Comparison of ENCODE assay signal across 8 cellular contexts in the genomic region with DNA sequence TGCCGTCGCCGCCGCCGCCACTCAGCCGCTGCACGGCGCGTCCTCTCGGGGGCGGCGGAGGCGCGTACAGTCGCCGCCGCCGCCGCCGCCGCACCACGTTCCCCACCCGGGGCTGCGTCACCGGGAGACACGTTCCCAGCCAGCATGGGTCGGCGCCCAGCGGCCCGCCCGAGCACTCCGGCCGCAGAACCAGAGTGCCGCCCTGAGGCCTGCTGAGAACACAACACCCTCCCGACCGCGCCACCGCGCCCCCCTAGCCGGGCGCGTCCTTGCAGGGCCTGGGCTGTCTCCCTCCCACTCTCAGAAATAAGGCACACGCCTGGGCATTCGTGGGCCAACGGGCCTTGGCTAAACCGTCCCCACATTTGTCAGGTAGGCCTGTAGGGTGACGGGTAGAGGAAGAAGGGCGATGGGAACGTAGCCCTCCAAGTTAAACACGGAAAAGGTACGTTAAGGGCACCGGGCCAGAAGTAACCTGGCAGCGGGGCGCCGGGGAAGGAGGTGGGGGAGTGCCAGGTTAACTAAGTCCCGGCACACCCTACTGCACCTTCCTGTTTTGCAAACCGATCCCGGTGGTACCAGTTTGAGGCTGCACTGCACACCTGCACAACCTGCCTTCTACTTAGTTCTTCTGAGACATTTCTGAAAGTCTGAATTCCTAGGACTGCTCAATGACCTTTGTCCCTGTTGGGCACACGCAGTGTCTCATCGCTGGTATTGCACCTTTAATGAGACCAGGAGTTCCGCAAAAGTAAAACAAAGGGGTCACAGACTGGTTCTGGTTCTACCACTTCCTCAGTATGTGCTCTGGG. TPM values are rescaled to one million over a fixed set of nuclear protein-coding genes. Genes with fewer than 3 reads are reported as not detected.
DNase-seq lines count a peak whose midpoint lies in the region; ATAC-seq and TF ChIP-seq lines count a peak whose summit lies in the region.

A gene (minus strand): TSS at position 68 of the 812 bp plus-strand sequence. CDS start 520 bp downstream, outside the sequence.

- H3K4me3 Mint-ChIP-seq in activated naive CD8-positive, alpha-beta T cell, result peak within 1 kb of the TSS; percentile 92
- H3K4me3 Mint-ChIP-seq in glutamatergic neuron (ENCODE audit: unreplicated experiment) (peak within 1 kb of the TSS; percentile 86), osteocyte (ENCODE audit: unreplicated experiment) (peak within 1 kb of the TSS; percentile 94)

- no peaks in the 10 kb centered on the region for H3K9me3 ChIP-seq in thoracic aorta

- peak; percentile 73 for DNase-seq in GM12864 (ENCODE audit: low read depth)
- peak; percentile 75 for DNase-seq in NCI-H1048 (lab: John Stamatoyannopoulos, UW)
- DNase-seq in SKM-1 treated with dmso at 0.1 percent for 144 hours (lab: John Stamatoyannopoulos, UW; ENCODE audit: unreplicated experiment), result peak; percentile 78
- peak; percentile 95 for DNase-seq in glutamatergic neuron
- DNase-seq in osteocyte (ENCODE audit: extremely low spot score, unreplicated experiment), result peak; percentile 98
- DNase-seq in thoracic aorta (ENCODE audit: low spot score), result peak; percentile 62

- peak; percentile 95 for ATAC-seq in HG02588 (IDR thresholded peaks at IDR 0.05; ENCODE audit: unreplicated experiment)
- peak; percentile 82 for ATAC-seq in thoracic aorta (ENCODE audit: insufficient number of reproducible peaks, low FRiP score, low read depth)

- H3K27me3 Mint-ChIP-seq in activated naive CD8-positive, alpha-beta T cell, result no peaks in the 10 kb centered on the region
- H3K27me3 Mint-ChIP-seq in glutamatergic neuron (ENCODE audit: unreplicated experiment) (peaks cover 4% of the 10 kb centered on the region), osteocyte (ENCODE audit: unreplicated experiment) (no peaks in the 10 kb centered on the region)

- no peaks in the 10 kb centered on the region for H3K9me3 Mint-ChIP-seq in activated naive CD8-positive, alpha-beta T cell (ENCODE audit: low read depth)
- H3K9me3 Mint-ChIP-seq in glutamatergic neuron (ENCODE audit: unreplicated experiment) (peaks cover 10% of the 10 kb centered on the region), osteocyte (ENCODE audit: unreplicated experiment) (no peaks in the 10 kb centered on the region)

- peak within 1 kb of the TSS; percentile 95 for H3K4me3 ChIP-seq in GM12864 (ENCODE audit: low read depth, low read length)
- peak within 1 kb of the TSS; percentile 94 for H3K4me3 ChIP-seq in thoracic aorta

- peaks cover 50% of the 10 kb centered on the region for H3K4me1 Mint-ChIP-seq in activated naive CD8-positive, alpha-beta T cell (ENCODE audit: low read depth)
- H3K4me1 Mint-ChIP-seq in glutamatergic neuron (ENCODE audit: low read depth, unreplicated experiment) (peaks cover 27% of the 10 kb centered on the region), osteocyte (ENCODE audit: unreplicated experiment) (peaks cover 41% of the 10 kb centered on the region)

- peak within 1 kb of the TSS; percentile 92 to 93 for H3K27ac ChIP-seq in thoracic aorta

- TF ChIP-seq CTCF in GM12864 (IDR thresholded peaks at IDR 0.05; ENCODE audit: low read depth, low read length, missing control alignments), result peak; percentile 91
- peak; percentile 65 for TF ChIP-seq CTCF in glutamatergic neuron (IDR thresholded peaks at IDR 0.05; ENCODE audit: partially characterized antibody, unreplicated experiment)
- TF ChIP-seq CTCF in osteocyte (IDR thresholded peaks at IDR 0.05), result peak; percentile 93
- TF ChIP-seq CTCF in thoracic aorta (IDR thresholded peaks at IDR 0.05), result peak; percentile 89

- H3K36me3 ChIP-seq in thoracic aorta, result no peaks in the 10 kb centered on the region

- H3K27me3 ChIP-seq in thoracic aorta (replicated peaks; ENCODE audit: insufficient read depth), result no peaks in the 10 kb centered on the region

- peak within 1 kb of the TSS; percentile 88 for H3K27ac Mint-ChIP-seq in activated naive CD8-positive, alpha-beta T cell
- H3K27ac Mint-ChIP-seq in glutamatergic neuron (ENCODE audit: unreplicated experiment) (peak within 1 kb of the TSS; percentile 94), osteocyte (ENCODE audit: unreplicated experiment) (peak within 1 kb of the TSS; percentile 96)

- peaks cover 10 to 45% of the 10 kb centered on the region in 2 donors for H3K4me1 ChIP-seq in thoracic aorta (ENCODE audit: control insufficient read depth in 1 of 2, low read depth in 2 of 2)

- peaks cover 7% of the 10 kb centered on the region for H3K36me3 Mint-ChIP-seq in activated naive CD8-positive, alpha-beta T cell
- peaks cover 16% of the 10 kb centered on the region for H3K36me3 Mint-ChIP-seq in glutamatergic neuron (ENCODE audit: unreplicated experiment)
- no peaks in the 10 kb centered on the region for H3K36me3 Mint-ChIP-seq in osteocyte (ENCODE audit: unreplicated experiment)

RNA-seq across cellular contexts. Expression of the gene that starts here (rescaled TPM):
- total RNA-seq in glutamatergic neuron (ENCODE audit: unreplicated experiment), result 99.5 TPM
- total RNA-seq in osteocyte, result 113 and 123 TPM in 2 replicates
- 100 to 1,000 TPM; 231 to 238 TPM for total RNA-seq in thoracic aorta

Comparison
In these comparisons a context has a peak if more than half of its experiments do, and no peak if none do; other contexts are left out.
1. Peak in every context shown above with its lines: DNase-seq, ATAC-seq, H3K4me3 ChIP-seq and H3K27ac ChIP-seq.